Comparison of ENCODE assay signal across 28 cellular contexts in the genomic region with DNA sequence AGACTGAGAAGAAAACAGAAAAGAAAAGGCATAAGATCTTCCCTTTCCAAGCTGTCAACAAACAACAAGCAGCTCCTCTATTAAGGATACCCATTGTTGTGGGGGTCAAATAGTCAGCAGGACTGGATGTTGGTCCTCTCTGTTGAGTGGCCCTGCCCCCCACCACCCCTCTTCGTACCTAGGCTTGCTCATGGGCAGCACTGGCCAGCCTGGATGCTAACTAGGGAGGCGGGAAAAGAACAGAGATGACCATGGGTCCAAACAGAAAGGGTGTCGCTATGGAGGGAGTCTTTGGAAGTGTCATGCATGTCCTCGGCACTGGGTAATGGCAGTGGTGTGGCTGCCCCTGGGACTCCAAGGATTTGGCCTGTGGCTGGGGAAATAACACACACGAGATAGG. TPM values are rescaled to one million over a fixed set of nuclear protein-coding genes. Genes with fewer than 3 reads are reported as not detected.
"Had no signal": no experiment of that assay in that cellular context is flagged by ENCODE, and none has a peak within 500 bp of the region (broad histone marks: within the 10 kb centered on the region; RNA-seq: fewer than 3 reads in every experiment).

No MANE protein-coding gene starts in this region.

- H3K4me3 ChIP-seq: breast epithelium, SK-N-MC had no signal

- H3K36me3 Mint-ChIP-seq: activated naive CD4-positive, alpha-beta T cell treated with anti-CD3 and anti-CD28 coated beads, Interleukin-2, amount 50 U/mL, for 24 hours had no signal

- H3K4me3 Mint-ChIP-seq: activated CD4-positive, alpha-beta memory T cell treated with anti-CD3 and anti-CD28 coated beads, Interleukin-2, amount 10 ng/mL, durations not matched to agents 7 days and 5 days; activated CD4-positive, alpha-beta T cell treated with anti-CD3 and anti-CD28 coated beads for 36 hours; activated naive CD4-positive, alpha-beta T cell treated with anti-CD3 and anti-CD28 coated beads, Interleukin-2, amount 50 U/mL, for 24 hours; activated T-cell treated with anti-CD3 and anti-CD28 coated beads, Interleukin-2, amount 50 U/mL, for 4 hours; activated T-helper 17 cell treated with anti-CD3 and anti-CD28 coated beads, Interleukin-2, amount 50 U/mL, for 72 hours; IgD-negative memory B cell; T-cell had no signal

- H3K27ac Mint-ChIP-seq: activated CD4-positive, alpha-beta memory T cell treated with anti-CD3 and anti-CD28 coated beads, Interleukin-2, amount 10 ng/mL, durations not matched to agents 7 days and 5 days; activated CD4-positive, alpha-beta T cell treated with anti-CD3 and anti-CD28 coated beads for 36 hours; activated naive CD4-positive, alpha-beta T cell treated with anti-CD3 and anti-CD28 coated beads, Interleukin-2, amount 50 U/mL, for 24 hours; activated T-helper 17 cell treated with anti-CD3 and anti-CD28 coated beads, Interleukin-2, amount 50 U/mL, for 72 hours; IgD-negative memory B cell; T-cell had no signal

- H3K27ac ChIP-seq: breast epithelium, SK-N-MC, VCaP had no signal

- H3K4me1 Mint-ChIP-seq: activated naive CD4-positive, alpha-beta T cell treated with anti-CD3 and anti-CD28 coated beads, Interleukin-2, amount 50 U/mL, for 24 hours; T-cell had no signal

- ATAC-seq: activated CD4-positive, alpha-beta T cell treated with anti-CD3 and anti-CD28 coated beads for 36 hours; activated T-cell treated with anti-CD3 and anti-CD28 coated beads, Interleukin-2, amount 50 U/mL, for 4 hours; activated T-helper 17 cell treated with anti-CD3 and anti-CD28 coated beads, Interleukin-2, amount 50 U/mL, for 72 hours; Right ventricle myocardium inferior; T-cell had no signal

- H3K9me3 Mint-ChIP-seq: activated CD4-positive, alpha-beta memory T cell treated with anti-CD3 and anti-CD28 coated beads, Interleukin-2, amount 10 ng/mL, durations not matched to agents 7 days and 5 days; activated naive CD4-positive, alpha-beta T cell treated with anti-CD3 and anti-CD28 coated beads, Interleukin-2, amount 50 U/mL, for 24 hours; activated T-cell treated with anti-CD3 and anti-CD28 coated beads, Interleukin-2, amount 50 U/mL, for 4 hours; activated T-helper 17 cell treated with anti-CD3 and anti-CD28 coated beads, Interleukin-2, amount 50 U/mL, for 72 hours; IgD-negative memory B cell; T-cell had no signal

- DNase-seq: activated CD4-positive, alpha-beta memory T cell treated with anti-CD3 and anti-CD28 coated beads, Interleukin-2, amount 10 ng/mL, durations not matched to agents 7 days and 5 days; activated CD4-positive, alpha-beta T cell treated with anti-CD3 and anti-CD28 coated beads for 36 hours; activated CD4-positive, alpha-beta T cell treated with anti-CD3 and anti-CD28 coated beads, Interleukin-2, amount 50 U/mL, for 1 hour; activated T-cell treated with anti-CD3 and anti-CD28 coated beads, Interleukin-2, amount 50 U/mL, for 4 hours; central memory CD4-positive, alpha-beta T cell; KG1; NCI-H1092; NCI-H1417; NCI-H1930; NCI-H2171; NCI-H2227 treated with DMSO at 0.1 percent for 48 hours; NCI-H446 treated with DMSO at 0.1 percent for 48 hours; NCI-H526; NCI-H774; T-cell had no signal

- H3K27me3 Mint-ChIP-seq: activated CD4-positive, alpha-beta memory T cell treated with anti-CD3 and anti-CD28 coated beads, Interleukin-2, amount 10 ng/mL, durations not matched to agents 7 days and 5 days; activated CD4-positive, alpha-beta T cell treated with anti-CD3 and anti-CD28 coated beads for 36 hours; activated naive CD4-positive, alpha-beta T cell treated with anti-CD3 and anti-CD28 coated beads, Interleukin-2, amount 50 U/mL, for 24 hours; activated T-helper 17 cell treated with anti-CD3 and anti-CD28 coated beads, Interleukin-2, amount 50 U/mL, for 72 hours; T-cell had no signal

RNA-seq across cellular contexts. Expression of a gene that starts 45.6 kb away (rescaled TPM):
- total RNA-seq: activated CD4-positive, alpha-beta memory T cell treated with anti-CD3 and anti-CD28 coated beads, Interleukin-2, amount 10 ng/mL, durations not matched to agents 7 days and 5 days; activated CD4-positive, alpha-beta T cell treated with anti-CD3 and anti-CD28 coated beads for 36 hours; activated T-cell treated with anti-CD3 and anti-CD28 coated beads, Interleukin-2, amount 50 U/mL, for 4 hours; aorta; breast epithelium; LHCN-M2; M059J; OCI-LY7; Right ventricle myocardium inferior; RPMI7951; T-helper 2 cell treated with Interferon-gamma antibody and Interleukin-4, amounts not matched to agents 100 ng/mL and 5 ng/mL, for 36 hours had no signal
